Comparison of ENCODE assay signal across 29 cellular contexts in genomic region chr16:76676356-76676755, GRCh38.
DNase-seq lines count a peak whose midpoint lies in the region; ATAC-seq, FAIRE-seq and TF ChIP-seq lines count a peak whose summit lies in the region.
"Had no signal": no experiment of that assay in that cellular context is flagged by ENCODE, and none has a peak within 500 bp of the region (broad histone marks: within the 10 kb centered on the region; RNA-seq: fewer than 3 reads in every experiment).

No MANE protein-coding gene starts in this region.

- FAIRE-seq in H1 (lab: Jason Lieb, UNC): peak; percentile 13
- FAIRE-seq in urothelium cell line (lab: Jason Lieb, UNC): no peak
- FAIRE-seq: frontal cortex, GM12878 had no signal

- no peak for TF ChIP-seq POLR2A in H1 (IDR thresholded peaks at IDR 0.05; ENCODE audit: control extremely low read depth in 1 of 2, low read depth in 2 of 2, low read length in 2 of 2)

- H2BK120ac ChIP-seq in H1 (replicated peaks; ENCODE audit: low read depth, low read length): no peak overlapping the region
- no peak overlapping the region for H2BK120ac ChIP-seq in mesendoderm (ENCODE audit: low read depth, low read length)

- no peak overlapping the region for H3K18ac ChIP-seq in H1 (ENCODE audit: extremely low read depth, low read length)
- H3K18ac ChIP-seq in mesendoderm (ENCODE audit: low read length): no peak overlapping the region

- CTCF ChIA-PET in H1 (lab: Charles Lee; ENCODE audit: partially characterized antibody): interaction anchor here (1.0 to 3.7 kb wide), 2 partner anchors 494 to 496 kb away, joined by 3 to 17 read pairs; no protein-coding TSS in a partner anchor

- no peak overlapping the region for H3K4ac ChIP-seq in H1 (replicated peaks; ENCODE audit: insufficient read length, low read depth, low read length)
- H3K4ac ChIP-seq in mesendoderm (ENCODE audit: low read depth, low read length): no peak overlapping the region

- no peak overlapping the region for H3K14ac ChIP-seq in H1 (ENCODE audit: insufficient read length)

- H3K9me3 Mint-ChIP-seq in GM23338: peaks cover 69% of the 10 kb centered on the region
- H3K9me3 Mint-ChIP-seq in effector memory CD8-positive, alpha-beta T cell: no peaks in the 10 kb centered on the region
- H3K9me3 Mint-ChIP-seq: activated CD4-positive, alpha-beta memory T cell treated with anti-CD3 and anti-CD28 coated beads for 36 hours; stimulated activated naive B cell treated with anti-CD40 and anti-IgM and Interleukin-4, amounts not matched to agents 10 μg/mL and 1 μg/mL and 100 μg/mL, for 72 hours had no signal

- POLR2A ChIA-PET in H1 (lab: Charles Lee; ENCODE audit: partially characterized antibody): no interaction called here

- DNase-seq in GM23338 (ENCODE audit: low spot score) (peak; percentile 48), NCI-H748 (lab: John Stamatoyannopoulos, UW; ENCODE audit: unreplicated experiment) (peak; percentile 67), H1 (ENCODE audit: low read depth in 1 of 2, low spot score in 2 of 2) (no peak), mesendoderm (peak; percentile 72), urothelium cell line (ENCODE audit: low spot score) (no peak)
- no peak for DNase-seq in effector memory CD8-positive, alpha-beta T cell
- DNase-seq: activated CD4-positive, alpha-beta memory T cell treated with anti-CD3 and anti-CD28 coated beads for 36 hours; activated gamma-delta T cell treated with Interleukin-2 at 50 U/mL for 16 hours; adrenal gland; dermis blood vessel endothelial cell; H7; hypothalamus; Kasumi-1; kidney glomerular epithelial cell; NCI-H1105; NCI-H2081; NCI-H510A treated with DMSO at 0.1 percent for 48 hours; nephron progenitor cell; posterior cingulate gyrus; SHP77; stimulated activated naive B cell treated with anti-CD40 and anti-IgM and Interleukin-4, amounts not matched to agents 10 μg/mL and 1 μg/mL and 100 μg/mL, for 72 hours; T-helper 17 cell; testis had no signal

- H3K4me3 ChIP-seq in GM23338: no peak overlapping the region
- H3K4me3 ChIP-seq in H1 (ENCODE audit: extremely low read depth in 1 of 4, insufficient read depth in 2 of 4, low read depth in 3 of 4, low read length in 4 of 4): no peak overlapping the region
- no peak overlapping the region for H3K4me3 ChIP-seq in mesendoderm (ENCODE audit: low read length)
- H3K4me3 ChIP-seq: adrenal gland, cardiac muscle cell, GM12878, testis had no signal

- no peak for ATAC-seq in GM23338
- no peak for ATAC-seq in effector memory CD8-positive, alpha-beta T cell (replicated peaks)
- ATAC-seq in GM21390 (IDR thresholded peaks at IDR 0.05; ENCODE audit: unreplicated experiment): no peak
- no peak for ATAC-seq in HG02938 (IDR thresholded peaks at IDR 0.05; ENCODE audit: unreplicated experiment)
- ATAC-seq: GM12878; stimulated activated naive B cell treated with anti-CD40 and anti-IgM and Interleukin-4, amounts not matched to agents 10 μg/mL and 1 μg/mL and 100 μg/mL, for 72 hours; T-helper 17 cell had no signal

- H3K4me1 Mint-ChIP-seq in GM23338: peaks cover 6% of the 10 kb centered on the region; the same call in 2 of the 3 replicates
- H3K4me1 Mint-ChIP-seq in effector memory CD8-positive, alpha-beta T cell (ENCODE audit: low read depth in 2 of 2): no peaks in the 10 kb centered on the region
- H3K4me1 Mint-ChIP-seq: CD14-positive monocyte; nephron progenitor cell; stimulated activated naive B cell treated with anti-CD40 and anti-IgM and Interleukin-4, amounts not matched to agents 10 μg/mL and 1 μg/mL and 100 μg/mL, for 72 hours; T-helper 17 cell had no signal

- H3K56ac ChIP-seq in H1 (replicated peaks; ENCODE audit: insufficient read length, low read depth, low read length) (no peak overlapping the region), mesendoderm (ENCODE audit: low read length) (no peak overlapping the region)

- TF ChIP-seq CTCF in GM23338 (conservative IDR thresholded peaks at IDR 0.05; ENCODE audit: low read depth in 2 of 2): no peak
- no peak for TF ChIP-seq CTCF in H1 (IDR thresholded peaks at IDR 0.05; ENCODE audit: control extremely low read depth in 1 of 3, insufficient read depth in 1 of 3, low read depth in 1 of 3, low read length in 3 of 3)

- H3K36me3 ChIP-seq in GM23338 (ENCODE audit: insufficient read depth) (no peaks in the 10 kb centered on the region), H1 (ENCODE audit: control insufficient read depth in 2 of 4, insufficient read depth in 4 of 4, low read length in 3 of 4) (no peaks in the 10 kb centered on the region), mesendoderm (ENCODE audit: control insufficient read depth, insufficient read depth, low read length) (no peaks in the 10 kb centered on the region)
- H3K36me3 ChIP-seq: adrenal gland, cardiac muscle cell had no signal

- H3K27me3 ChIP-seq in GM23338 (ENCODE audit: insufficient read depth) (no peaks in the 10 kb centered on the region), H1 (replicated peaks in 1 of 4; ENCODE audit: control insufficient read depth in 3 of 4, extremely low read depth in 1 of 4, insufficient read depth in 3 of 4, low read length in 3 of 4) (no peaks in the 10 kb centered on the region), mesendoderm (ENCODE audit: insufficient read depth, low read length, poor library complexity) (no peaks in the 10 kb centered on the region)
- H3K27me3 ChIP-seq: adrenal gland, cardiac muscle cell, testis had no signal

- H3K79me1 ChIP-seq in H1 (ENCODE audit: low read depth, low read length) (no peaks in the 10 kb centered on the region), mesendoderm (ENCODE audit: low read length) (no peaks in the 10 kb centered on the region)

- no peak overlapping the region for H2AK5ac ChIP-seq in H1 (ENCODE audit: low read depth, low read length)
- H2AK5ac ChIP-seq in mesendoderm (ENCODE audit: low read length): no peak overlapping the region

- peaks cover 29% of the 10 kb centered on the region for H3K4me1 ChIP-seq in GM23338 (ENCODE audit: insufficient read depth)
- peaks cover 0 to 5% (median 3%) of the 10 kb centered on the region in 4 experiments; a peak in 3 of 7 replicates for H3K4me1 ChIP-seq in H1 (replicated peaks in 1 of 4; ENCODE audit: control insufficient read depth in 3 of 4, insufficient read depth in 4 of 4, low read length in 3 of 4)
- H3K4me1 ChIP-seq in mesendoderm (ENCODE audit: control insufficient read depth, low read depth, low read length): no peaks in the 10 kb centered on the region
- H3K4me1 ChIP-seq: adrenal gland, testis had no signal

- TF ChIP-seq EP300 in H1 (IDR thresholded peaks at IDR 0.05; ENCODE audit: borderline replicate concordance in 1 of 2, low read depth in 2 of 2, low read length in 2 of 2): no peak

- H3K4me2 ChIP-seq in GM23338 (peak overlapping the region; percentile 39; the same call in 1 of the 2 replicates), H1 (ENCODE audit: insufficient read depth in 1 of 2, low read depth in 2 of 2, low read length in 2 of 2) (no peak overlapping the region), mesendoderm (ENCODE audit: low read length) (no peak overlapping the region)

- H2BK15ac ChIP-seq in H1 (ENCODE audit: low read length): no peak overlapping the region
- H2BK15ac ChIP-seq in mesendoderm (replicated peaks; ENCODE audit: low read depth): no peak overlapping the region

- H3K9me2 ChIP-seq in GM23338 (ENCODE audit: insufficient read depth): no peaks in the 10 kb centered on the region

- peaks cover 6% of the 10 kb centered on the region for H3K27me3 Mint-ChIP-seq in GM23338 (ENCODE audit: insufficient read depth, low read depth, poor library complexity)
- H3K27me3 Mint-ChIP-seq in effector memory CD8-positive, alpha-beta T cell: no peaks in the 10 kb centered on the region
- H3K27me3 Mint-ChIP-seq: activated CD4-positive, alpha-beta memory T cell treated with anti-CD3 and anti-CD28 coated beads for 36 hours; stimulated activated naive B cell treated with anti-CD40 and anti-IgM and Interleukin-4, amounts not matched to agents 10 μg/mL and 1 μg/mL and 100 μg/mL, for 72 hours; T-helper 17 cell had no signal

- H4K91ac ChIP-seq in H1 (replicated peaks; ENCODE audit: insufficient read length, low read length): no peak overlapping the region

- no peak overlapping the region for H3K27ac ChIP-seq in GM23338 (ENCODE audit: low read depth)
- no peak overlapping the region for H3K27ac ChIP-seq in H1 (ENCODE audit: low read depth, low read length)
- no peak overlapping the region for H3K27ac ChIP-seq in mesendoderm (ENCODE audit: low read depth, low read length)
- H3K27ac ChIP-seq: adrenal gland, cardiac muscle cell, testis had no signal

- no peak overlapping the region for H3K9ac ChIP-seq in H1 (replicated peaks in 1 of 4; ENCODE audit: extremely low read depth in 1 of 4, low read depth in 3 of 4, low read length in 3 of 4)
- H3K9ac ChIP-seq in mesendoderm (ENCODE audit: low read length): no peak overlapping the region

- TF ChIP-seq RAD21 in H1 (IDR thresholded peaks at IDR 0.05 in 1 of 2, conservative IDR thresholded peaks at IDR 0.05 in 1 of 2; ENCODE audit: low read depth in 2 of 2, low read length in 2 of 2): no peak

- no peaks in the 10 kb centered on the region for H3F3A ChIP-seq in GM23338 (replicated peaks; ENCODE audit: low read depth)

- no peak overlapping the region for H4K5ac ChIP-seq in H1 (ENCODE audit: insufficient read length, low read depth, low read length)
- no peak overlapping the region for H4K5ac ChIP-seq in mesendoderm (ENCODE audit: low read length)

- H2BK12ac ChIP-seq in H1 (ENCODE audit: low read depth, low read length): no peak overlapping the region

- no peaks in the 10 kb centered on the region; the same call in 2 of the 3 replicates for H3K36me3 Mint-ChIP-seq in GM23338 (ENCODE audit: low read depth)
- H3K36me3 Mint-ChIP-seq in effector memory CD8-positive, alpha-beta T cell (ENCODE audit: insufficient read depth): no peaks in the 10 kb centered on the region
- H3K36me3 Mint-ChIP-seq: activated CD4-positive, alpha-beta memory T cell treated with anti-CD3 and anti-CD28 coated beads for 36 hours; CD14-positive monocyte; stimulated activated naive B cell treated with anti-CD40 and anti-IgM and Interleukin-4, amounts not matched to agents 10 μg/mL and 1 μg/mL and 100 μg/mL, for 72 hours had no signal

- H3K9me3 ChIP-seq in H1 (ENCODE audit: insufficient read depth in 2 of 2, low read depth in 1 of 2, low read length in 1 of 2): no peaks in the 10 kb centered on the region
- H3K9me3 ChIP-seq: adrenal gland, testis had no signal

- no peak overlapping the region for H2BK20ac ChIP-seq in H1 (ENCODE audit: low read length)

- H4K8ac ChIP-seq in H1 (ENCODE audit: extremely low read depth, insufficient read depth, low read length) (no peak overlapping the region), mesendoderm (ENCODE audit: low read depth, low read length) (no peak overlapping the region)

- H4K20me1 ChIP-seq in GM23338 (replicated peaks; ENCODE audit: insufficient read depth): no peaks in the 10 kb centered on the region
- no peaks in the 10 kb centered on the region for H4K20me1 ChIP-seq in H1 (replicated peaks in 1 of 2; ENCODE audit: control insufficient read depth in 1 of 2, insufficient read depth in 2 of 2, low read length in 2 of 2)

- H3K79me2 ChIP-seq in GM23338 (replicated peaks; ENCODE audit: insufficient read depth) (no peaks in the 10 kb centered on the region), H1 (ENCODE audit: control insufficient read depth in 1 of 2, insufficient read depth in 2 of 2, low read length in 2 of 2) (no peaks in the 10 kb centered on the region), mesendoderm (ENCODE audit: control insufficient read depth, insufficient read depth, low read length) (no peaks in the 10 kb centered on the region)

- H3K4me3 Mint-ChIP-seq in GM23338: no peak overlapping the region
- no peak overlapping the region for H3K4me3 Mint-ChIP-seq in effector memory CD8-positive, alpha-beta T cell
- H3K4me3 Mint-ChIP-seq: activated CD4-positive, alpha-beta memory T cell treated with anti-CD3 and anti-CD28 coated beads for 36 hours; CD14-positive monocyte; nephron progenitor cell; stimulated activated naive B cell treated with anti-CD40 and anti-IgM and Interleukin-4, amounts not matched to agents 10 μg/mL and 1 μg/mL and 100 μg/mL, for 72 hours; T-helper 17 cell had no signal

- no peaks in the 10 kb centered on the region for H3K23me2 ChIP-seq in H1 (ENCODE audit: low read depth, low read length)

- 88% methylated on average over 1 of the region's 1 CpG; no CpG with 5 or more reads in 1 of the 2 experiments for WGBS in H1 (ENCODE audit: extremely low coverage in 1 of 2, insufficient coverage in 1 of 2, insufficient read length in 1 of 2, insufficient replicate concordance in 2 of 2, low coverage in 1 of 2, low lambda C conversion rate in 2 of 2, missing lambda C conversion rate in 1 of 2), 2 experiments
- WGBS in mesendoderm (ENCODE audit: extremely low coverage, insufficient coverage, low lambda C conversion rate): no CpG with 5 or more reads among the region's 1 CpG

- peak overlapping the region; percentile 44; the same call in 1 of the 2 replicates for H3K27ac Mint-ChIP-seq in GM23338
- no peak overlapping the region for H3K27ac Mint-ChIP-seq in effector memory CD8-positive, alpha-beta T cell
- H3K27ac Mint-ChIP-seq: activated CD4-positive, alpha-beta memory T cell treated with anti-CD3 and anti-CD28 coated beads for 36 hours; CD14-positive monocyte; nephron progenitor cell; stimulated activated naive B cell treated with anti-CD40 and anti-IgM and Interleukin-4, amounts not matched to agents 10 μg/mL and 1 μg/mL and 100 μg/mL, for 72 hours; T-helper 17 cell had no signal

- no peak overlapping the region for H2BK5ac ChIP-seq in H1 (ENCODE audit: low read depth, low read length)
- no peak overlapping the region for H2BK5ac ChIP-seq in mesendoderm (ENCODE audit: low read length)

- H3K23ac ChIP-seq in H1 (ENCODE audit: insufficient read length) (no peak overlapping the region), mesendoderm (ENCODE audit: low read length) (no peak overlapping the region)

- H2AFZ ChIP-seq in GM23338 (no peak overlapping the region), H1 (ENCODE audit: low read length) (0 out of 2 replicates have a peak overlapping the region, but pooled peaks have one; percentile 18)

Comparison
In these comparisons a context has a peak if more than half of its experiments do, and no peak if none do; other contexts are left out.
1. DNase-seq: peak in GM23338 (single experiment), NCI-H748 (single experiment) and mesendoderm (single experiment); none in H1 (0 of 2), effector memory CD8-positive, alpha-beta T cell (0 of 3) and urothelium cell line (single experiment).